In the genomic region with DNA sequence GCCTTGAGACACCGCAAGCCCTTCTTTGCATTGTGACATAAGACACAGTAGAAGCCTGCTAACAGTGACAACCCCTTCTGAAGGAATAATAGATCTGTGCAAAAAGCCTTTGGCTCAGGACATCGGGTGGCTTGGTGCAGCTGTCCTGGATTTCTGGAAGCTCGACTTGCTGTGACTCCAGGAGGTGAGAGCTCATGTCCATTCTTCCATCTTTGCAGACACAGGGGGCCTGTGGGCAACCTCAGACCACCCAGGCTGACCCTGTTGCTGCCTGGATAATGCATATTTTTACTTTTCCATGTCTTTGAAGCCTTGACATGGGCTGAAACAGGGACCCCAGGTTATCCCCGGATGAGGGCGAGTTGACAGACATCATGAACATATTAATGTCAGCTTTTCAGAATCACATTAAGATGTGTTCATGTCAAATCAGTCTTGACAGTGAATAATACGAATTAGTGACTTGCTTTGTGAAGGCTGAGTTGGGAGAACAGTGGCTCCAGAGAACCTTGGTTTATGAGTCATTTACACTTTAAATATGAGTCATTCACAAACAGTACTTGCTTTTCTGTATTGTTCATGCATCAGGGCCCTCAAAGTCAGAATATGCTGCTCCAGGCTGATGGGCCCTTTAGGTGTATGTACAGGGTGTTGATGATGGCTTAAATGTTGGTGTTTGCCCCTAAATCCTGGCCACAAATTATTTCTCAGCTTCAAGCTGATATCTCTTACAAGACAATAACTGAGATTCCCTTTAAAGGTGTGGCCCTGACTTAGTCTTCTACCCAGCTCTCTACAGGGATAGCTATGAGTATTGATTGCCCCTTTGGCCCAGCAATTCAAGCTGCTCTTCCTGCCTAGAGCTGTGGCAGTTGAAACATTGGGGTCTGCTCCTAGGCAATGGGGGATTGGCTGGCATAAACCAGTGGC, we compare ENCODE assay signal across 9 cellular contexts.
A peak's percentile ranks its signal among the peaks of the same experiment; 100 is the strongest.
DNase-seq lines count a peak whose midpoint lies in the region; ATAC-seq, FAIRE-seq and TF ChIP-seq lines count a peak whose summit lies in the region.
"Had no signal": no experiment of that assay in that cellular context is flagged by ENCODE, and none has a peak within 500 bp of the region (broad histone marks: within the 10 kb centered on the region; RNA-seq: fewer than 3 reads in every experiment).

No MANE protein-coding gene starts in this region.

- intact Hi-C loops in kidney (cut with DNase I), result no loop called here

- peak; percentile 82 for ATAC-seq in GM19395 (IDR thresholded peaks at IDR 0.05; ENCODE audit: unreplicated experiment)
- ATAC-seq in SK-N-SH treated with all-trans-retinoic acid at 6 μM for 48 hours, result no peak

- H3K27ac ChIP-seq in kidney (ENCODE audit: low read depth in 2 of 2, low read length in 2 of 2), result no peak overlapping the region
- H3K27ac ChIP-seq: right lobe of liver had no signal

- peak; percentile 59 for DNase-seq in AG10803 (ENCODE audit: low read depth)
- peak; percentile 34 for DNase-seq in HTR-8/SVneo (ENCODE audit: insufficient read length, low spot score)
- DNase-seq in fibroblast of peridontal ligament (ENCODE audit: extremely low read depth), result peak; percentile 31
- DNase-seq in kidney, result no peak
- no peak for DNase-seq in DMS153 treated with DMSO at 0.1 percent for 48 hours (lab: John Stamatoyannopoulos, UW; ENCODE audit: unreplicated experiment)
- no peak for DNase-seq in NCI-H2029 (lab: John Stamatoyannopoulos, UW)
- DNase-seq: right lobe of liver had no signal

- H3K4me3 ChIP-seq in AG10803 (ENCODE audit: low read length) (no peak overlapping the region), kidney (ENCODE audit: low read length in 2 of 2) (no peak overlapping the region)
- H3K4me3 ChIP-seq: right lobe of liver had no signal

- H3K4me1 ChIP-seq in kidney (ENCODE audit: control insufficient read depth in 1 of 2, insufficient read depth in 1 of 2, low read depth in 1 of 2, low read length in 2 of 2), result no peaks in the 10 kb centered on the region
- H3K4me1 ChIP-seq: right lobe of liver had no signal

- peaks cover 0 to 11% of the 10 kb centered on the region in 2 donors for H3K9me3 ChIP-seq in kidney (ENCODE audit: control insufficient read depth in 1 of 2, low read length in 2 of 2)
- H3K9me3 ChIP-seq: right lobe of liver had no signal

- H3K36me3 ChIP-seq in kidney (ENCODE audit: control insufficient read depth in 1 of 2, insufficient read depth in 2 of 2, low read length in 2 of 2), result no peaks in the 10 kb centered on the region
- H3K36me3 ChIP-seq: right lobe of liver had no signal

- FAIRE-seq in HTR-8/SVneo (lab: Jason Lieb, UNC) (no peak), kidney (lab: Jason Lieb, UNC) (no peak)

- H3K9ac ChIP-seq in kidney (ENCODE audit: low read length in 2 of 2), result no peak overlapping the region

- TF ChIP-seq CTCF in AG10803 (conservative IDR thresholded peaks at IDR 0.05; ENCODE audit: low read length), result no peak
- no peak for TF ChIP-seq CTCF in kidney (IDR thresholded peaks at IDR 0.05; ENCODE audit: borderline replicate concordance, extremely low read depth, insufficient read depth)

TF ChIP-seq in SK-N-SH treated with all-trans-retinoic acid at 6 μM for 48 hours, 23 proteins besides CTCF, POLR2A, EP300 and RAD21:
- TF ChIP-seq, protein P1, sequence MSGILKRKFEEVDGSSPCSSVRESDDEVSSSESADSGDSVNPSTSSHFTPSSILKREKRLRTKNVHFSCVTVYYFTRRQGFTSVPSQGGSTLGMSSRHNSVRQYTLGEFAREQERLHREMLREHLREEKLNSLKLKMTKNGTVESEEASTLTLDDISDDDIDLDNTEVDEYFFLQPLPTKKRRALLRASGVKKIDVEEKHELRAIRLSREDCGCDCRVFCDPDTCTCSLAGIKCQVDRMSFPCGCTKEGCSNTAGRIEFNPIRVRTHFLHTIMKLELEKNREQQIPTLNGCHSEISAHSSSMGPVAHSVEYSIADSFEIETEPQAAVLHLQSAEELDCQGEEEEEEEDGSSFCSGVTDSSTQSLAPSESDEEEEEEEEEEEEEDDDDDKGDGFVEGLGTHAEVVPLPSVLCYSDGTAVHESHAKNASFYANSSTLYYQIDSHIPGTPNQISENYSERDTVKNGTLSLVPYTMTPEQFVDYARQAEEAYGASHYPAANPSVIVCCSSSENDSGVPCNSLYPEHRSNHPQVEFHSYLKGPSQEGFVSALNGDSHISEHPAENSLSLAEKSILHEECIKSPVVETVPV (CRISPR knock-in tag; IDR thresholded peaks at IDR 0.05), result no peak
- TF ChIP-seq GLIS3 (CRISPR knock-in tag; IDR thresholded peaks at IDR 0.05) (no peak), TOX (CRISPR knock-in tag; IDR thresholded peaks at IDR 0.05; ENCODE audit: borderline replicate concordance) (no peak)

Comparison
In these comparisons a context has a peak if more than half of its experiments do, and no peak if none do; other contexts are left out.
1. DNase-seq: peak in AG10803 (single experiment), HTR-8/SVneo (single experiment) and fibroblast of peridontal ligament (single experiment); none in kidney (single experiment), DMS153 treated with DMSO at 0.1 percent for 48 hours (single experiment) and NCI-H2029 (single experiment).